Comparison of ENCODE assay signal across 16 cellular contexts in genomic region chr6:109869398-109870165, GRCh38.
A peak's percentile ranks its signal among the peaks of the same experiment; 100 is the strongest.
DNase-seq lines count a peak whose midpoint lies in the region; TF ChIP-seq lines count a peak whose summit lies in the region.
"Had no signal": no experiment of that assay in that cellular context is flagged by ENCODE, and none has a peak within 500 bp of the region (broad histone marks: within the 10 kb centered on the region; RNA-seq: fewer than 3 reads in every experiment).

No MANE protein-coding gene starts in this region.

- TF ChIP-seq EP300 in Ishikawa (IDR thresholded peaks at IDR 0.05; ENCODE audit: borderline replicate concordance): no peak

- H3K27ac Mint-ChIP-seq in type B pancreatic cell: no peak overlapping the region

- no peaks in the 10 kb centered on the region for H3K9me3 ChIP-seq in testis
- H3K9me3 ChIP-seq: suprapubic skin had no signal

- WGBS in testis, 2 donors: 49 to 57% methylated on average over 7 of the region's 7 CpGs

- H3K36me3 Mint-ChIP-seq in type B pancreatic cell: no peaks in the 10 kb centered on the region

- intact Hi-C loops in dorsolateral prefrontal cortex (cut with DNase I): loop anchor here in 1 of 2 donors (5.0 to 10.0 kb wide), 2 partner anchors 77 to 165 kb away; no protein-coding TSS in a partner anchor
- intact Hi-C loops in testis (cut with DNase I; ENCODE audit: low total_unique reads): no loop called here

- peak in 6 of 56 donors; percentile 12 to 29 (median 18) for TF ChIP-seq CTCF in dorsolateral prefrontal cortex (IDR thresholded peaks at IDR 0.05 in 54 of 56, conservative IDR thresholded peaks at IDR 0.05 in 2 of 56; ENCODE audit: low read depth in 1 of 56, partially characterized antibody in 56 of 56)
- TF ChIP-seq CTCF in testis (IDR thresholded peaks at IDR 0.05): no peak
- TF ChIP-seq CTCF in type B pancreatic cell (conservative IDR thresholded peaks at IDR 0.05): no peak

- H3K27me3 Mint-ChIP-seq in type B pancreatic cell: no peaks in the 10 kb centered on the region

- peaks cover 31% of the 10 kb centered on the region for H3K4me1 Mint-ChIP-seq in type B pancreatic cell (ENCODE audit: unreplicated experiment)

- no peak for TF ChIP-seq POLR2A in testis (IDR thresholded peaks at IDR 0.05)

- H3K36me3 ChIP-seq in testis (ENCODE audit: low read depth, missing control alignments): no peaks in the 10 kb centered on the region
- H3K36me3 ChIP-seq: suprapubic skin had no signal

- H3K4me3 Mint-ChIP-seq in type B pancreatic cell: no peak overlapping the region

- H3K4me3 ChIP-seq in dorsolateral prefrontal cortex (peak overlapping the region in 6 of 59 donors; percentile 8 to 24 (median 10)), testis (no peak overlapping the region)
- H3K4me3 ChIP-seq: PC-9, suprapubic skin had no signal

- peak; percentile 72 to 93 (median 88) for DNase-seq in dorsolateral prefrontal cortex
- DNase-seq in medulla oblongata (ENCODE audit: extremely low spot score): peak; percentile 91
- DNase-seq in testis: peak; percentile 94
- DNase-seq in NCI-H2081 treated with DMSO at 0.1 percent for 48 hours (lab: John Stamatoyannopoulos, UW): no peak
- DNase-seq in type B pancreatic cell (ENCODE audit: extremely low spot score, unreplicated experiment): no peak
- DNase-seq in AG08395 (ENCODE audit: low spot score): no peak
- DNase-seq: activated naive CD4-positive, alpha-beta T cell treated with Interleukin-2 at 50 U/mL for 16 hours; DND-41; Kasumi-1; PC-9; stimulated activated CD4-positive, alpha-beta T cell treated with anti-CD3 and anti-CD28 coated beads, Interleukin-15, amount 100 ng/mL, for 24 hours; SW 1271 had no signal

- H3K27ac ChIP-seq in dorsolateral prefrontal cortex: peak overlapping the region in 53 of 59 donors; percentile 0 to 81 (median 63)
- H3K27ac ChIP-seq in testis: peak overlapping the region; percentile 63 to 84
- H3K27ac ChIP-seq: C4-2B, PC-9, suprapubic skin, VCaP had no signal

- H3K4me1 ChIP-seq in testis: peaks cover 33% of the 10 kb centered on the region

- no peak for TF ChIP-seq RAD21 in Ishikawa (IDR thresholded peaks at IDR 0.05; ENCODE audit: low read depth)

- no peaks in the 10 kb centered on the region for H3K27me3 ChIP-seq in dorsolateral prefrontal cortex
- H3K27me3 ChIP-seq in testis: no peaks in the 10 kb centered on the region
- H3K27me3 ChIP-seq: suprapubic skin had no signal

- H3K9me3 Mint-ChIP-seq in type B pancreatic cell: no peaks in the 10 kb centered on the region

TF ChIP-seq in Ishikawa, 13 proteins besides CTCF, POLR2A, EP300 and RAD21:
- TF ChIP-seq REST (IDR thresholded peaks at IDR 0.05; ENCODE audit: low read depth) (no peak), USF1 (IDR thresholded peaks at IDR 0.05) (peak; percentile 58)

Comparison
In these comparisons a context has a peak if more than half of its experiments do, and no peak if none do; other contexts are left out.
1. DNase-seq: peak in dorsolateral prefrontal cortex (10 of 10), medulla oblongata (single experiment) and testis (single experiment); none in NCI-H2081 treated with DMSO at 0.1 percent for 48 hours (single experiment), type B pancreatic cell (single experiment) and AG08395 (single experiment).